ENCODE assay signal across 20 cellular contexts in the genomic region with DNA sequence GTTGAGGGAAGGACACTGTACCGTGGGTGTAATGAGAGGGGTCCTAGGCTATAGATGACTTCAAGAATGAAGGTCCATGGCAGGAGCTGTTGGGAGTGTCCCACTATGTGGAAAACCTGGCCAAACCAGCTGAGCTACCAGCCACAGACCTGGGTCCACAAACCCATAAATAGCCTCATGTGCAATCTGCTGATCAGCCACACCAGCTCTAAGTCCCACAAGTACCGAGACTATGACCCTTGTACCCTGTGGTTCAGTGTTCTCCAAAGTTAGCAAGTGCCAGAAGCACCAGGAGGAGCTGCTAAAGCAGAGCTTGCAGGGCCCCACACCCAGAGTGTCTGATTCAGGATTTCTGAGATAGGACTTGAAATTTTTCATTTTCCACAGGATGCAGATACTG. TPM values are rescaled to one million over a fixed set of nuclear protein-coding genes. Genes with fewer than 3 reads are reported as not detected.
DNase-seq lines count a peak whose midpoint lies in the region; ATAC-seq, FAIRE-seq and TF ChIP-seq lines count a peak whose summit lies in the region.
"Had no signal": no experiment of that assay in that cellular context is flagged by ENCODE, and none has a peak within 500 bp of the region (broad histone marks: within the 10 kb centered on the region; RNA-seq: fewer than 3 reads in every experiment).

No MANE protein-coding gene starts in this region.

- POLR2A ChIA-PET in H1 (lab: Charles Lee; ENCODE audit: partially characterized antibody), result interaction anchor here (1.0 kb wide), 1 partner anchor 9 kb away, joined by 3 read pairs; no protein-coding TSS in a partner anchor

- H3K27ac ChIP-seq in KMS-11 (peak overlapping the region; percentile 22; the same call in 1 of the 2 replicates), H1 (ENCODE audit: low read depth, low read length) (no peak overlapping the region), liver (ENCODE audit: low read depth in 1 of 2, low read length in 2 of 2) (peak overlapping the region; percentile 69 to 79), stomach (peak overlapping the region in 2 of 5 donors; percentile 46 to 58)
- H3K27ac ChIP-seq: PC-9 had no signal

- no peaks in the 10 kb centered on the region for H3K27me3 ChIP-seq in KMS-11 (ENCODE audit: insufficient read depth, low read depth)
- H3K27me3 ChIP-seq in H1 (replicated peaks in 1 of 4; ENCODE audit: control insufficient read depth in 3 of 4, extremely low read depth in 1 of 4, insufficient read depth in 3 of 4, low read length in 3 of 4), result peaks cover 86 to 98% (median 95%) of the 10 kb centered on the region in 4 experiments
- H3K27me3 ChIP-seq in liver (ENCODE audit: control insufficient read depth in 4 of 4, insufficient read depth in 4 of 4, low read length in 3 of 4), result no peaks in the 10 kb centered on the region
- H3K27me3 ChIP-seq in stomach, result peaks cover 0 to 8% (median 0%) of the 10 kb centered on the region in 3 donors

- H3K9me3 Mint-ChIP-seq in stimulated activated memory B cell treated with anti-CD40 and anti-IgM and Interleukin-4, amounts not matched to agents 10 μg/mL and 1 μg/mL and 100 μg/mL, for 72 hours, result no peaks in the 10 kb centered on the region
- H3K9me3 Mint-ChIP-seq: CD8-positive, alpha-beta memory T cell had no signal

- H4K20me1 ChIP-seq in KMS-11 (ENCODE audit: insufficient read depth) (no peaks in the 10 kb centered on the region), H1 (replicated peaks in 1 of 2; ENCODE audit: control insufficient read depth in 1 of 2, insufficient read depth in 2 of 2, low read length in 2 of 2) (peaks cover 5 to 23% of the 10 kb centered on the region in 2 experiments)

- no peak for TF ChIP-seq RAD21 in H1 (IDR thresholded peaks at IDR 0.05 in 1 of 2, conservative IDR thresholded peaks at IDR 0.05 in 1 of 2; ENCODE audit: low read depth in 2 of 2, low read length in 2 of 2)
- peak; percentile 51 to 62 for TF ChIP-seq RAD21 in liver (IDR thresholded peaks at IDR 0.05)

- H3K9ac ChIP-seq in KMS-11 (no peak overlapping the region), H1 (replicated peaks in 1 of 4; ENCODE audit: extremely low read depth in 1 of 4, low read depth in 3 of 4, low read length in 3 of 4) (no peak overlapping the region), liver (ENCODE audit: low read depth in 1 of 2, low read length in 2 of 2) (no peak overlapping the region)

- H3K4ac ChIP-seq in H1 (replicated peaks; ENCODE audit: insufficient read length, low read depth, low read length), result no peak overlapping the region

- H3K23me2 ChIP-seq in H1 (ENCODE audit: low read depth, low read length), result no peaks in the 10 kb centered on the region

- H3K79me2 ChIP-seq in KMS-11 (ENCODE audit: insufficient read depth, low read depth), result no peaks in the 10 kb centered on the region
- H3K79me2 ChIP-seq in H1 (ENCODE audit: control insufficient read depth in 1 of 2, insufficient read depth in 2 of 2, low read length in 2 of 2), result no peaks in the 10 kb centered on the region

- H2BK120ac ChIP-seq in H1 (replicated peaks; ENCODE audit: low read depth, low read length), result no peak overlapping the region

- H3K9me3 ChIP-seq in H1 (ENCODE audit: insufficient read depth in 2 of 2, low read depth in 1 of 2, low read length in 1 of 2) (no peaks in the 10 kb centered on the region), liver (ENCODE audit: control insufficient read depth in 4 of 4, low read length in 3 of 4) (no peaks in the 10 kb centered on the region), stomach (no peaks in the 10 kb centered on the region)

- H3K79me1 ChIP-seq in H1 (ENCODE audit: low read depth, low read length), result no peaks in the 10 kb centered on the region

- no peaks in the 10 kb centered on the region for H3K36me3 Mint-ChIP-seq in stimulated activated memory B cell treated with anti-CD40 and anti-IgM and Interleukin-4, amounts not matched to agents 10 μg/mL and 1 μg/mL and 100 μg/mL, for 72 hours
- H3K36me3 Mint-ChIP-seq: CD8-positive, alpha-beta memory T cell had no signal

- H2BK15ac ChIP-seq in H1 (ENCODE audit: low read length), result no peak overlapping the region

- no peak overlapping the region for H3K4me3 Mint-ChIP-seq in stimulated activated memory B cell treated with anti-CD40 and anti-IgM and Interleukin-4, amounts not matched to agents 10 μg/mL and 1 μg/mL and 100 μg/mL, for 72 hours
- H3K4me3 Mint-ChIP-seq: CD8-positive, alpha-beta memory T cell had no signal

- H3K56ac ChIP-seq in H1 (replicated peaks; ENCODE audit: insufficient read length, low read depth, low read length), result no peak overlapping the region

- no peak overlapping the region for H3K14ac ChIP-seq in H1 (ENCODE audit: insufficient read length)

- no peak overlapping the region for H2BK5ac ChIP-seq in H1 (ENCODE audit: low read depth, low read length)

- H3K4me1 ChIP-seq in KMS-11 (ENCODE audit: low read depth, poor library complexity, severe bottlenecking), result peaks cover 34% of the 10 kb centered on the region
- H3K4me1 ChIP-seq in H1 (replicated peaks in 1 of 4; ENCODE audit: control insufficient read depth in 3 of 4, insufficient read depth in 4 of 4, low read length in 3 of 4), result no peaks in the 10 kb centered on the region; a peak in 2 of 7 replicates
- peaks cover 3 to 52% (median 37%) of the 10 kb centered on the region in 4 donors for H3K4me1 ChIP-seq in liver (ENCODE audit: control insufficient read depth in 4 of 4, insufficient read depth in 4 of 4, low read length in 3 of 4)
- peaks cover 7 to 30% (median 12%) of the 10 kb centered on the region in 4 donors for H3K4me1 ChIP-seq in stomach

- no peak overlapping the region for H4K91ac ChIP-seq in H1 (replicated peaks; ENCODE audit: insufficient read length, low read length)

- H3K27ac Mint-ChIP-seq in stimulated activated memory B cell treated with anti-CD40 and anti-IgM and Interleukin-4, amounts not matched to agents 10 μg/mL and 1 μg/mL and 100 μg/mL, for 72 hours, result no peak overlapping the region
- H3K27ac Mint-ChIP-seq: CD8-positive, alpha-beta memory T cell had no signal

- H2AK5ac ChIP-seq in H1 (ENCODE audit: low read depth, low read length), result no peak overlapping the region

- no peak for FAIRE-seq in H1 (lab: Jason Lieb, UNC)
- FAIRE-seq: H54 had no signal

- H3K18ac ChIP-seq in H1 (ENCODE audit: extremely low read depth, low read length), result no peak overlapping the region

- peaks cover 27% of the 10 kb centered on the region for H3K27me3 Mint-ChIP-seq in stimulated activated memory B cell treated with anti-CD40 and anti-IgM and Interleukin-4, amounts not matched to agents 10 μg/mL and 1 μg/mL and 100 μg/mL, for 72 hours

- no peak for ATAC-seq in stimulated activated memory B cell treated with anti-CD40 and anti-IgM and Interleukin-4, amounts not matched to agents 10 μg/mL and 1 μg/mL and 100 μg/mL, for 72 hours

- H3K4me2 ChIP-seq in KMS-11, result peak overlapping the region; percentile 50; the same call in 1 of the 2 replicates
- no peak overlapping the region for H3K4me2 ChIP-seq in H1 (ENCODE audit: insufficient read depth in 1 of 2, low read depth in 2 of 2, low read length in 2 of 2)
- H3K4me2 ChIP-seq: PC-9 had no signal

- H3K4me3 ChIP-seq in KMS-11 (IDR thresholded peaks at IDR 0.05; ENCODE audit: insufficient read depth, low read depth, low read length), result no peak overlapping the region
- no peak overlapping the region for H3K4me3 ChIP-seq in H1 (ENCODE audit: extremely low read depth in 1 of 4, insufficient read depth in 2 of 4, low read depth in 3 of 4, low read length in 4 of 4)
- peak overlapping the region in 2 of 3 donors; percentile 9 to 27 for H3K4me3 ChIP-seq in liver (ENCODE audit: low read depth in 1 of 3, low read length in 3 of 3)
- no peak overlapping the region for H3K4me3 ChIP-seq in stomach
- H3K4me3 ChIP-seq: PC-9 had no signal

- no peak overlapping the region for H2BK20ac ChIP-seq in H1 (ENCODE audit: low read length)

- intact Hi-C loops in stomach (cut with DNase I; ENCODE audit: low total_unique reads), result no loop called here

- DNase-seq in H1 (ENCODE audit: low read depth in 1 of 2, low spot score in 2 of 2) (no peak), stomach (peak; percentile 57), hippocampal formation (lab: John Stamatoyannopoulos, UW) (no peak), NCI-H1436 treated with DMSO at 0.1 percent for 48 hours (lab: John Stamatoyannopoulos, UW) (no peak)
- DNase-seq: ACHN; C1 segment of cervical spinal cord; CD8-positive, alpha-beta memory T cell; DMS79; KBM-7; MV-4-11; NCI-H1417; NCI-H187 treated with DMSO at 0.1 percent for 48 hours; NCI-H2227 treated with DMSO at 0.1 percent for 48 hours; NCI-H510A treated with DMSO at 0.1 percent for 48 hours; NCI-H82; PC-9 had no signal

- no peak overlapping the region for H4K5ac ChIP-seq in H1 (ENCODE audit: insufficient read length, low read depth, low read length)

- TF ChIP-seq CTCF in KMS-11 (conservative IDR thresholded peaks at IDR 0.05; ENCODE audit: low read depth, low read length) (no peak), H1 (IDR thresholded peaks at IDR 0.05; ENCODE audit: control extremely low read depth in 1 of 3, insufficient read depth in 1 of 3, low read depth in 1 of 3, low read length in 3 of 3) (no peak), liver (IDR thresholded peaks at IDR 0.05; ENCODE audit: low read depth, low read length, missing input control) (no peak), stomach (IDR thresholded peaks at IDR 0.05) (no peak)

- TF ChIP-seq EP300 in H1 (IDR thresholded peaks at IDR 0.05; ENCODE audit: borderline replicate concordance in 1 of 2, low read depth in 2 of 2, low read length in 2 of 2) (no peak), stomach (IDR thresholded peaks at IDR 0.05) (no peak)

- H3K36me3 ChIP-seq in KMS-11 (ENCODE audit: insufficient read depth) (no peaks in the 10 kb centered on the region), H1 (ENCODE audit: control insufficient read depth in 2 of 4, insufficient read depth in 4 of 4, low read length in 3 of 4) (no peaks in the 10 kb centered on the region), liver (ENCODE audit: control insufficient read depth in 4 of 4, insufficient read depth in 3 of 4, low read depth in 1 of 4, low read length in 3 of 4) (no peaks in the 10 kb centered on the region), stomach (no peaks in the 10 kb centered on the region)

- no peak overlapping the region for H2BK12ac ChIP-seq in H1 (ENCODE audit: low read depth, low read length)

- H3K23ac ChIP-seq in H1 (ENCODE audit: insufficient read length), result no peak overlapping the region

- H2AFZ ChIP-seq in KMS-11 (ENCODE audit: low read depth) (peak overlapping the region; percentile 4; the same call in 1 of the 2 replicates), H1 (ENCODE audit: low read length) (no peak overlapping the region)
- H2AFZ ChIP-seq: PC-9 had no signal

- H4K8ac ChIP-seq in H1 (ENCODE audit: extremely low read depth, insufficient read depth, low read length), result no peak overlapping the region

- TF ChIP-seq POLR2A in H1 (IDR thresholded peaks at IDR 0.05; ENCODE audit: control extremely low read depth in 1 of 2, low read depth in 2 of 2, low read length in 2 of 2) (no peak), stomach (IDR thresholded peaks at IDR 0.05) (no peak)

- CTCF ChIA-PET in H1 (lab: Charles Lee; ENCODE audit: partially characterized antibody), result interaction anchor here (0.6 to 5.0 kb wide), 13 partner anchors 10 to 250 kb away, joined by 3 to 33 read pairs (median 3); no protein-coding TSS in a partner anchor

- H3K4me1 Mint-ChIP-seq in stimulated activated memory B cell treated with anti-CD40 and anti-IgM and Interleukin-4, amounts not matched to agents 10 μg/mL and 1 μg/mL and 100 μg/mL, for 72 hours, result no peaks in the 10 kb centered on the region
- H3K4me1 Mint-ChIP-seq: CD8-positive, alpha-beta memory T cell had no signal

- 90% methylated on average over 2 of the region's 2 CpGs; no CpG with 5 or more reads in 1 of the 2 experiments for WGBS in H1 (ENCODE audit: extremely low coverage in 1 of 2, insufficient coverage in 1 of 2, insufficient read length in 1 of 2, insufficient replicate concordance in 2 of 2, low coverage in 1 of 2, low lambda C conversion rate in 2 of 2, missing lambda C conversion rate in 1 of 2), 2 experiments
- WGBS in liver, result 62% methylated on average over 2 of the region's 2 CpGs
- WGBS in stomach, 5 donors, result 34 to 68% (median 49%) methylated on average over 2 of the region's 2 CpGs

RNA-seq across cellular contexts. Expression of gene ZFAND3, which starts 57.7 kb away (rescaled TPM):
- total RNA-seq in H1 (2021; fragmentation: NEBNext Ultra II Directional; extraction: Animal tissue kit (Norgen Biotek cat#: 25700)), result 44.8 and 51.3 TPM in 2 replicates
- polyA plus RNA-seq in H1 (2011; rRNA removed), result 13.0 and 19.6 TPM in 2 replicates
- polyA plus RNA-seq in H1 (2011; cell fraction: cytosol; rRNA removed), result 14.5 TPM
- 13.8 TPM for polyA plus RNA-seq in H1 (2011; cell fraction: nucleus; rRNA removed)
- 54.3 to 80.1 TPM (median 64.9 TPM) in 4 replicates for polyA plus RNA-seq in H1 (2012, experiment 1 of 2)
- 31.0 TPM for polyA plus RNA-seq in H1 (2012, experiment 2 of 2)
- polyA plus RNA-seq in H1 (2013, experiment 1 of 2), result 27.0 TPM
- 25.8 TPM for polyA plus RNA-seq in H1 (2013, experiment 2 of 2)
- 9.4 and 14.3 TPM in 2 replicates for polyA minus RNA-seq in H1 (2011; rRNA and poly(A)+ RNA removed)
- polyA minus RNA-seq in H1 (2011; cell fraction: cytosol; rRNA and poly(A)+ RNA removed), result 15.6 TPM
- polyA minus RNA-seq in H1 (2011; cell fraction: nucleus; rRNA and poly(A)+ RNA removed), result 22.2 TPM
- 10 to 100 TPM; 17.8 to 28.4 TPM for total RNA-seq in liver
- polyA plus RNA-seq in liver, result 10 to 100 TPM in 1 of 2 donors, 1 to 10 TPM in 1; 7.7 to 37.5 TPM
- total RNA-seq in stomach, result 100 to 1,000 TPM in 1 of 5 donors, 10 to 100 TPM in 4; 35.1 to 164 (median 42.3) TPM
- 10 to 100 TPM; 19.8 to 38.5 (median 32.9) TPM for polyA plus RNA-seq in stomach

Comparison
In these comparisons a context has a peak if more than half of its experiments do, and no peak if none do; other contexts are left out.
1. H3K4me3 ChIP-seq: peak in liver (2 of 3); none in KMS-11 (single experiment), H1 (0 of 4) and stomach (0 of 4).